In genomic region chr9:134135343-134136116, GRCh38 we compare ENCODE assay signal across 8 cellular contexts. TPM values are rescaled to one million over a fixed set of nuclear protein-coding genes. Genes with fewer than 3 reads are reported as not detected.
DNase-seq lines count a peak whose midpoint lies in the region; ATAC-seq and TF ChIP-seq lines count a peak whose summit lies in the region.

WDR5 (plus strand) TSS chr9:134136082; CDS start chr9:134139878, 3,796 bp downstream.

- H3K4me3 ChIP-seq in GM12864 (ENCODE audit: low read depth, low read length) (peak within 1 kb of the TSS; percentile 94), prostate gland (peak within 1 kb of the TSS; percentile 66 to 78), upper lobe of right lung (peak within 1 kb of the TSS; percentile 100)

- DNase-seq in GM12864 (ENCODE audit: low read depth) (peak; percentile 45), NCI-H146 treated with DMSO at 0.1 percent for 48 hours (lab: John Stamatoyannopoulos, UW; ENCODE audit: unreplicated experiment) (peak; percentile 44), left ventricle myocardium superior (peak; percentile 97), prostate gland (ENCODE audit: low spot score) (peak; percentile 92), upper lobe of right lung (peak; percentile 97)

- intact Hi-C loops in T-helper 2 cell treated with Interferon-gamma antibody and Interleukin-4, amounts not matched to agents 100 ng/mL and 5 ng/mL, for 36 hours (cut with micrococcal nuclease): loop anchor here (1.0 kb wide), 3 partner anchors 29 to 110 kb away; partner anchors contain the start of genes BRD3, BRD3OS and RNU6ATAC
- intact Hi-C loops in left ventricle myocardium superior (cut with micrococcal nuclease): no loop called here
- intact Hi-C loops in prostate gland (cut with DNase I): loop anchor here (10.0 kb wide), 1 partner anchor 111 kb away; the partner anchor contains the start of gene BRD3OS
- intact Hi-C loops in upper lobe of right lung (cut with DNase I): no loop called here

- under 1% methylated on average over 68 of the region's 81 CpGs for WGBS in prostate gland

- no peaks in the 10 kb centered on the region for H3K9me3 ChIP-seq in prostate gland
- no peaks in the 10 kb centered on the region for H3K9me3 ChIP-seq in upper lobe of right lung

- TF ChIP-seq CTCF in GM12864 (IDR thresholded peaks at IDR 0.05; ENCODE audit: low read depth, low read length, missing control alignments) (no peak), prostate gland (IDR thresholded peaks at IDR 0.05) (peak in 2 of 4 experiments; percentile 21 to 23), upper lobe of right lung (IDR thresholded peaks at IDR 0.05) (peak; percentile 28)

- H3K27me3 ChIP-seq in prostate gland (replicated peaks; ENCODE audit: insufficient read depth) (no peaks in the 10 kb centered on the region), upper lobe of right lung (no peaks in the 10 kb centered on the region)

- peak; percentile 39 for TF ChIP-seq POLR2A in prostate gland (IDR thresholded peaks at IDR 0.05)

- H3K36me3 ChIP-seq in prostate gland (no peaks in the 10 kb centered on the region), upper lobe of right lung (peaks cover 6% of the 10 kb centered on the region)

- peak; percentile 53 for ATAC-seq in HG02678 (IDR thresholded peaks at IDR 0.05; ENCODE audit: unreplicated experiment)
- ATAC-seq in left ventricle myocardium superior: peak; percentile 87
- peak; percentile 87 for ATAC-seq in upper lobe of right lung

- H3K4me1 ChIP-seq in prostate gland (replicated peaks) (peaks cover 36% of the 10 kb centered on the region), upper lobe of right lung (peaks cover 34% of the 10 kb centered on the region)

- peak within 1 kb of the TSS; percentile 92 for H3K27ac ChIP-seq in angular gyrus (ENCODE audit: low read depth, low read length)
- peak within 1 kb of the TSS; percentile 86 to 92 for H3K27ac ChIP-seq in prostate gland
- H3K27ac ChIP-seq in upper lobe of right lung: peak within 1 kb of the TSS; percentile 93

RNA-seq across cellular contexts. Expression of gene WDR5, which starts in this region (rescaled TPM):
- 46.0 and 47.9 TPM in 2 replicates for total RNA-seq in T-helper 2 cell treated with Interferon-gamma antibody and Interleukin-4, amounts not matched to agents 100 ng/mL and 5 ng/mL, for 36 hours
- 19.6 TPM for total RNA-seq in left ventricle myocardium superior
- 10 to 100 TPM; 28.6 to 67.9 TPM for total RNA-seq in prostate gland
- 26.6 TPM for total RNA-seq in upper lobe of right lung

Comparison
In these comparisons a context has a peak if more than half of its experiments do, and no peak if none do; other contexts are left out.
1. Peak in every context shown above with its lines: DNase-seq, ATAC-seq, H3K4me3 ChIP-seq and H3K27ac ChIP-seq.
2. DNase-seq: peak in every context shown above with its lines; median percentile 97 in left ventricle myocardium superior; 97 in upper lobe of right lung; 92 in prostate gland; 45 in GM12864; 44 in NCI-H146 treated with DMSO at 0.1 percent for 48 hours.
3. intact Hi-C loops: an anchor here in T-helper 2 cell treated with Interferon-gamma antibody and Interleukin-4, amounts not matched to agents 100 ng/mL and 5 ng/mL, for 36 hours (1.0 kb wide) and prostate gland (10.0 kb wide); none called in left ventricle myocardium superior and upper lobe of right lung.